14 cellular contexts compared by ENCODE assay signal in genomic region chr9:100294806-100295205, GRCh38.
"Had no signal": no experiment of that assay in that cellular context is flagged by ENCODE, and none has a peak within 500 bp of the region (broad histone marks: within the 10 kb centered on the region; RNA-seq: fewer than 3 reads in every experiment).

No MANE protein-coding gene starts in this region.

- H3K36me3 ChIP-seq: ovary had no signal

- H3K9me3 ChIP-seq: ovary, sigmoid colon had no signal

- H3K4me3 Mint-ChIP-seq: activated B cell treated with CpG ODN at 0.5 μM for 24 hours; activated CD8-positive, alpha-beta T cell treated with anti-CD3 and anti-CD28 coated beads for 36 hours; dendritic cell treated with granulocyte-macrophage colony-stimulating factor and Interleukin-4, amounts not matched to agents 40 ng/mL and 50 ng/mL, for 4 days; natural killer cell; stimulated activated memory B cell treated with anti-CD40 and anti-IgM and Interleukin-4, amounts not matched to agents 10 μg/mL and 1 μg/mL and 100 μg/mL, for 72 hours had no signal

- H3K27me3 Mint-ChIP-seq: activated B cell treated with CpG ODN at 0.5 μM for 24 hours; activated CD8-positive, alpha-beta T cell treated with anti-CD3 and anti-CD28 coated beads for 36 hours; dendritic cell treated with granulocyte-macrophage colony-stimulating factor and Interleukin-4, amounts not matched to agents 40 ng/mL and 50 ng/mL, for 4 days; stimulated activated memory B cell treated with anti-CD40 and anti-IgM and Interleukin-4, amounts not matched to agents 10 μg/mL and 1 μg/mL and 100 μg/mL, for 72 hours had no signal

- H3K27me3 ChIP-seq: ovary, sigmoid colon had no signal

- H3K4me1 ChIP-seq: sigmoid colon had no signal

- H3K9me3 Mint-ChIP-seq: activated B cell treated with CpG ODN at 0.5 μM for 24 hours; activated CD8-positive, alpha-beta T cell treated with anti-CD3 and anti-CD28 coated beads for 36 hours; dendritic cell treated with granulocyte-macrophage colony-stimulating factor and Interleukin-4, amounts not matched to agents 40 ng/mL and 50 ng/mL, for 4 days; natural killer cell; stimulated activated memory B cell treated with anti-CD40 and anti-IgM and Interleukin-4, amounts not matched to agents 10 μg/mL and 1 μg/mL and 100 μg/mL, for 72 hours had no signal

- H3K4me3 ChIP-seq: ovary, sigmoid colon had no signal

- ATAC-seq: activated CD8-positive, alpha-beta T cell treated with anti-CD3 and anti-CD28 coated beads for 36 hours; natural killer cell; stimulated activated memory B cell treated with anti-CD40 and anti-IgM and Interleukin-4, amounts not matched to agents 10 μg/mL and 1 μg/mL and 100 μg/mL, for 72 hours had no signal

- DNase-seq: activated B cell treated with CpG ODN at 0.5 μM for 24 hours; activated CD4-positive, alpha-beta T cell treated with anti-CD3 and anti-CD28 coated beads for 48 hours; activated CD8-positive, alpha-beta T cell treated with anti-CD3 and anti-CD28 coated beads for 36 hours; activated effector memory CD4-positive, alpha-beta T cell treated with Interleukin-2 at 50 U/mL for 16 hours; activated naive CD4-positive, alpha-beta T cell treated with anti-CD3 and anti-CD28 coated beads, Interleukin-2, amount 50 U/mL, for 16 hours; activated T-cell treated with anti-CD3 and anti-CD28 coated beads, Interleukin-2, amount 50 U/mL, for 1 hour; effector memory CD4-positive, alpha-beta T cell; mesendoderm; natural killer cell; sigmoid colon; stimulated activated CD4-positive, alpha-beta T cell treated with anti-CD3 and anti-CD28 coated beads, Interleukin-4, amount 100 ng/mL, for 24 hours had no signal

- H3K27ac ChIP-seq: ovary, sigmoid colon had no signal

- H3K4me1 Mint-ChIP-seq: activated B cell treated with CpG ODN at 0.5 μM for 24 hours; stimulated activated memory B cell treated with anti-CD40 and anti-IgM and Interleukin-4, amounts not matched to agents 10 μg/mL and 1 μg/mL and 100 μg/mL, for 72 hours had no signal

- H3K27ac Mint-ChIP-seq: activated CD8-positive, alpha-beta T cell treated with anti-CD3 and anti-CD28 coated beads for 36 hours; dendritic cell treated with granulocyte-macrophage colony-stimulating factor and Interleukin-4, amounts not matched to agents 40 ng/mL and 50 ng/mL, for 4 days; stimulated activated memory B cell treated with anti-CD40 and anti-IgM and Interleukin-4, amounts not matched to agents 10 μg/mL and 1 μg/mL and 100 μg/mL, for 72 hours had no signal
